27 cellular contexts compared by ENCODE assay signal in genomic region chr3:192860464-192860863, GRCh38. TPM values are rescaled to one million over a fixed set of nuclear protein-coding genes. Genes with fewer than 3 reads are reported as not detected.
"Had no signal": no experiment of that assay in that cellular context is flagged by ENCODE, and none has a peak within 500 bp of the region (broad histone marks: within the 10 kb centered on the region; RNA-seq: fewer than 3 reads in every experiment).

No MANE protein-coding gene starts in this region.

- H3K4me1 ChIP-seq: body of pancreas, breast epithelium had no signal

- H3K4me3 Mint-ChIP-seq: activated CD4-positive, alpha-beta T cell treated with anti-CD3 and anti-CD28 coated beads, Interleukin-2, amount 10 ng/mL, durations not matched to agents 24 days and 14 days; activated CD8-positive, alpha-beta T cell treated with anti-CD3 and anti-CD28 coated beads for 36 hours; activated T-cell treated with anti-CD3 and anti-CD28 coated beads, Interleukin-2, amount 50 U/mL, for 72 hours; activated T-helper 17 cell treated with anti-CD3 and anti-CD28 coated beads, Interleukin-2, amount 50 U/mL, for 72 hours; T-helper 2 cell treated with Interferon-gamma antibody and Interleukin-4, amounts not matched to agents 5 μg/mL and 100 μg/mL, for 36 hours had no signal

- DNase-seq: activated CD4-positive, alpha-beta T cell treated with anti-CD3 and anti-CD28 coated beads, Interleukin-2, amount 10 ng/mL, durations not matched to agents 24 days and 14 days; activated CD4-positive, alpha-beta T cell treated with anti-CD3 and anti-CD28 coated beads, Interleukin-2, amount 50 U/mL, for 4 hours; activated CD8-positive, alpha-beta T cell treated with anti-CD3 and anti-CD28 coated beads for 36 hours; activated effector memory CD4-positive, alpha-beta T cell treated with anti-CD3 and anti-CD28 coated beads, Interleukin-2, amount 50 U/mL, for 16 hours; activated naive CD4-positive, alpha-beta T cell treated with Interleukin-2 at 50 U/mL for 16 hours; activated T-cell treated with anti-CD3 and anti-CD28 coated beads, Interleukin-2, amount 50 U/mL, for 1 hour; activated T-cell treated with anti-CD3 and anti-CD28 coated beads, Interleukin-2, amount 50 U/mL, for 72 hours; body of pancreas; NCI-H1105; NCI-H1436; NCI-H1694; NCI-H1930; NCI-H2081 treated with DMSO at 0.1 percent for 48 hours; NCI-H226; NCI-H446 treated with DMSO at 0.1 percent for 48 hours; NCI-H524; NCI-H69; PC-9; Right ventricle myocardium superior had no signal

- H3K27me3 Mint-ChIP-seq: activated CD4-positive, alpha-beta T cell treated with anti-CD3 and anti-CD28 coated beads, Interleukin-2, amount 10 ng/mL, durations not matched to agents 24 days and 14 days; activated T-helper 17 cell treated with anti-CD3 and anti-CD28 coated beads, Interleukin-2, amount 50 U/mL, for 72 hours had no signal

- H3K4me3 ChIP-seq: adrenal gland, body of pancreas, breast epithelium, K562, PC-9 had no signal

- H3K9me3 ChIP-seq: adrenal gland, body of pancreas, breast epithelium had no signal

- FAIRE-seq: astrocyte, K562, TTC549 had no signal

- H3K9me3 Mint-ChIP-seq: activated CD8-positive, alpha-beta T cell treated with anti-CD3 and anti-CD28 coated beads for 36 hours; activated T-cell treated with anti-CD3 and anti-CD28 coated beads, Interleukin-2, amount 50 U/mL, for 72 hours; activated T-helper 17 cell treated with anti-CD3 and anti-CD28 coated beads, Interleukin-2, amount 50 U/mL, for 72 hours; T-helper 2 cell treated with Interferon-gamma antibody and Interleukin-4, amounts not matched to agents 5 μg/mL and 100 μg/mL, for 36 hours had no signal

- H3K27ac ChIP-seq: adrenal gland, body of pancreas, breast epithelium, PC-9 had no signal

- H3K27me3 ChIP-seq: adrenal gland, body of pancreas, breast epithelium had no signal

- H3K27ac Mint-ChIP-seq: activated CD4-positive, alpha-beta T cell treated with anti-CD3 and anti-CD28 coated beads, Interleukin-2, amount 10 ng/mL, durations not matched to agents 24 days and 14 days; activated CD8-positive, alpha-beta T cell treated with anti-CD3 and anti-CD28 coated beads for 36 hours; activated naive CD4-positive, alpha-beta T cell treated with anti-CD3 and anti-CD28 coated beads, Interleukin-2, amount 50 U/mL, for 72 hours; activated T-cell treated with anti-CD3 and anti-CD28 coated beads, Interleukin-2, amount 50 U/mL, for 72 hours; activated T-helper 17 cell treated with anti-CD3 and anti-CD28 coated beads, Interleukin-2, amount 50 U/mL, for 72 hours; T-helper 2 cell treated with Interferon-gamma antibody and Interleukin-4, amounts not matched to agents 5 μg/mL and 100 μg/mL, for 36 hours had no signal

- H3K36me3 ChIP-seq: adrenal gland, breast epithelium had no signal

- ATAC-seq: activated CD8-positive, alpha-beta T cell treated with anti-CD3 and anti-CD28 coated beads for 36 hours; activated naive CD4-positive, alpha-beta T cell treated with anti-CD3 and anti-CD28 coated beads, Interleukin-2, amount 50 U/mL, for 72 hours; activated T-cell treated with anti-CD3 and anti-CD28 coated beads, Interleukin-2, amount 50 U/mL, for 72 hours; activated T-helper 17 cell treated with anti-CD3 and anti-CD28 coated beads, Interleukin-2, amount 50 U/mL, for 72 hours; body of pancreas; K562 had no signal

RNA-seq across cellular contexts. Expression of gene MB21D2, which starts 57.2 kb away (rescaled TPM):
- total RNA-seq: K562 had no signal
